ENCODE assay signal across 14 cellular contexts in genomic region chr9:121786998-121787422, GRCh38.
"Had no signal": no experiment of that assay in that cellular context is flagged by ENCODE, and none has a peak within 500 bp of the region (broad histone marks: within the 10 kb centered on the region; RNA-seq: fewer than 3 reads in every experiment).

No MANE protein-coding gene starts in this region.

- DNase-seq: activated CD4-positive, alpha-beta memory T cell treated with anti-CD3 and anti-CD28 coated beads, Interleukin-2, amount 10 ng/mL, durations not matched to agents 7 days and 5 days; activated CD4-positive, alpha-beta T cell treated with anti-CD3 and anti-CD28 coated beads for 36 hours; activated naive CD4-positive, alpha-beta T cell treated with anti-CD3 and anti-CD28 coated beads for 36 hours; activated T-cell treated with anti-CD3 and anti-CD28 coated beads, Interleukin-2, amount 50 U/mL, for 24 hours; body of pancreas; colonic mucosa; heart right ventricle; stimulated activated naive CD4-positive, alpha-beta T cell had no signal

- H3K4me3 ChIP-seq: body of pancreas, colonic mucosa, esophagus muscularis mucosa, gastroesophageal sphincter, heart right ventricle, tibial nerve had no signal

- H3K4me1 ChIP-seq: body of pancreas, colonic mucosa, gastroesophageal sphincter had no signal

- H3K27ac ChIP-seq: body of pancreas, colonic mucosa, esophagus muscularis mucosa, gastroesophageal sphincter, heart right ventricle, tibial nerve had no signal

- H3K9me3 Mint-ChIP-seq: activated CD4-positive, alpha-beta memory T cell treated with anti-CD3 and anti-CD28 coated beads, Interleukin-2, amount 10 ng/mL, durations not matched to agents 7 days and 5 days; activated naive CD4-positive, alpha-beta T cell treated with anti-CD3 and anti-CD28 coated beads for 36 hours; activated T-cell treated with anti-CD3 and anti-CD28 coated beads, Interleukin-2, amount 50 U/mL, for 24 hours; central memory CD8-positive, alpha-beta T cell; memory B cell; T-helper 2 cell treated with Interferon-gamma antibody and Interleukin-4, amounts not matched to agents 5 μg/mL and 100 μg/mL, for 36 hours had no signal

- H3K9me3 ChIP-seq: body of pancreas, colonic mucosa, esophagus muscularis mucosa, gastroesophageal sphincter, heart right ventricle, tibial nerve had no signal

- H3K27ac Mint-ChIP-seq: activated CD4-positive, alpha-beta memory T cell treated with anti-CD3 and anti-CD28 coated beads, Interleukin-2, amount 10 ng/mL, durations not matched to agents 7 days and 5 days; activated CD4-positive, alpha-beta T cell treated with anti-CD3 and anti-CD28 coated beads for 36 hours; activated naive CD4-positive, alpha-beta T cell treated with anti-CD3 and anti-CD28 coated beads for 36 hours; activated T-cell treated with anti-CD3 and anti-CD28 coated beads, Interleukin-2, amount 50 U/mL, for 24 hours; memory B cell; T-helper 2 cell treated with Interferon-gamma antibody and Interleukin-4, amounts not matched to agents 5 μg/mL and 100 μg/mL, for 36 hours had no signal

- H3K27me3 ChIP-seq: body of pancreas, colonic mucosa, esophagus muscularis mucosa, gastroesophageal sphincter, heart right ventricle, tibial nerve had no signal

- H3K27me3 Mint-ChIP-seq: activated CD4-positive, alpha-beta T cell treated with anti-CD3 and anti-CD28 coated beads for 36 hours had no signal

- H3K4me3 Mint-ChIP-seq: activated CD4-positive, alpha-beta memory T cell treated with anti-CD3 and anti-CD28 coated beads, Interleukin-2, amount 10 ng/mL, durations not matched to agents 7 days and 5 days; activated CD4-positive, alpha-beta T cell treated with anti-CD3 and anti-CD28 coated beads for 36 hours; activated naive CD4-positive, alpha-beta T cell treated with anti-CD3 and anti-CD28 coated beads for 36 hours; activated T-cell treated with anti-CD3 and anti-CD28 coated beads, Interleukin-2, amount 50 U/mL, for 24 hours; central memory CD8-positive, alpha-beta T cell; memory B cell; T-helper 2 cell treated with Interferon-gamma antibody and Interleukin-4, amounts not matched to agents 5 μg/mL and 100 μg/mL, for 36 hours had no signal

- ATAC-seq: activated CD4-positive, alpha-beta T cell treated with anti-CD3 and anti-CD28 coated beads for 36 hours; body of pancreas; gastroesophageal sphincter had no signal

- H3K4me1 Mint-ChIP-seq: central memory CD8-positive, alpha-beta T cell had no signal
